9 cellular contexts compared by ENCODE assay signal in the genomic region with DNA sequence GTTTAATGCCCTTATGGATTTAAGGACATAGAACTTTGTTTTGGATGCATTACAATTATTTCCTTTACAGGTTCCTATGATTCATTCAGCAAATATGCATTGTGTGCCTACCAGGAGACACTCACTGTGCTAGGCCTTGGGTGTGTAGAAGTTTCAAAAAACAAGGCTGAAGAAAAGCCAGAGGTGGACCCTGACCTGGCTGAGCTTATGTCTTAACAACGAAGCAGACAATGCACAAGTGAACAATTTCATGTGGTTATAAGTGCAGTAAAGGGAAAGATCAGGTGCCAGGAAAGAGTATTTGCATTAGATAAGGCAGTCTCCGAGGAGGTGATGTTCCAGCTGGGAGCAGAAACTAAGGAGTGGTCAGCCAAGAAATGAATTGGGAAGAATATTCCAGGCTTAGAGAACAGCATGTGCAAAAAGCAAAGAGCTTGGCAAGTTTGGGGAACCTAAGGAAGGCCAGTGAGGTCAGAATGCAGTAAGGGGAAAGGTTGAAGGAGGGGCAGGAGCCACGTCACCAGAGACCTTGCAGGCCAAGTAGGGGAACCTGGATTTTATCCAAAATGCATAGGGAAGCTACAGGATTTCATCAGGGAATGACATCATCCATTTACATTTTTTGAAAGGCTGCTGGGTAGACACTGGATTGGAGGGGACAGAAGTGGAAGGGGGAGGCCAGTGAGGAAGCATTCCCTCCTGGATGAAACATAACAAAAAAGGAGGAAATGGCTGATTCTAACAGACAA.
DNase-seq lines count a peak whose midpoint lies in the region; ATAC-seq and TF ChIP-seq lines count a peak whose summit lies in the region.
"Had no signal": no experiment of that assay in that cellular context is flagged by ENCODE, and none has a peak within 500 bp of the region (broad histone marks: within the 10 kb centered on the region; RNA-seq: fewer than 3 reads in every experiment).

No MANE protein-coding gene starts in this region.

- peak overlapping the region; percentile 9 for H4K8ac ChIP-seq in mesenchymal stem cell (ENCODE audit: low read length)

- peaks cover 4% of the 10 kb centered on the region for H3K27me3 Mint-ChIP-seq in activated CD4-positive, alpha-beta T cell treated with anti-CD3 and anti-CD28 coated beads, Interleukin-2, amount 10 ng/mL, durations not matched to agents 7 days and 5 days

- no peak for ATAC-seq in GM21825 (IDR thresholded peaks at IDR 0.05; ENCODE audit: unreplicated experiment)

- H3K9me3 Mint-ChIP-seq in activated CD4-positive, alpha-beta T cell treated with anti-CD3 and anti-CD28 coated beads, Interleukin-2, amount 10 ng/mL, durations not matched to agents 7 days and 5 days = no peaks in the 10 kb centered on the region

- H3K9me3 ChIP-seq in mesenchymal stem cell (ENCODE audit: control insufficient read depth, low read length) = no peaks in the 10 kb centered on the region

- no peak overlapping the region for H3K4me2 ChIP-seq in mesenchymal stem cell (ENCODE audit: low read length, poor library complexity, severe bottlenecking)

- peak overlapping the region; percentile 29 to 59 for H2BK12ac ChIP-seq in mesenchymal stem cell (ENCODE audit: low read length in 2 of 2)

- no peak overlapping the region for H4K91ac ChIP-seq in mesenchymal stem cell (ENCODE audit: low read length)

- H3K36me3 ChIP-seq in mesenchymal stem cell (ENCODE audit: control insufficient read depth in 1 of 2, insufficient read depth in 2 of 2, low read depth in 1 of 2, low read length in 2 of 2) = no peaks in the 10 kb centered on the region

- H3K4me3 ChIP-seq in epithelial cell of esophagus (ENCODE audit: low read length) = no peak overlapping the region
- no peak overlapping the region for H3K4me3 ChIP-seq in mesenchymal stem cell (ENCODE audit: insufficient read depth in 1 of 2, low read depth in 1 of 2, low read length in 2 of 2)

- H3K36me3 Mint-ChIP-seq in activated CD4-positive, alpha-beta T cell treated with anti-CD3 and anti-CD28 coated beads, Interleukin-2, amount 10 ng/mL, durations not matched to agents 7 days and 5 days (ENCODE audit: low read depth) = no peaks in the 10 kb centered on the region

- no peak overlapping the region for H2BK5ac ChIP-seq in mesenchymal stem cell (ENCODE audit: low read depth, low read length, poor library complexity, severe bottlenecking)

- no peak overlapping the region for H2AFZ ChIP-seq in mesenchymal stem cell (ENCODE audit: low read depth, low read length)

- no peak overlapping the region for H3K14ac ChIP-seq in mesenchymal stem cell (ENCODE audit: low read length in 2 of 2)

- H3K79me1 ChIP-seq in mesenchymal stem cell (replicated peaks; ENCODE audit: low read length, poor library complexity, severe bottlenecking) = peaks cover 13% of the 10 kb centered on the region

- H3K18ac ChIP-seq in mesenchymal stem cell (ENCODE audit: low read depth in 1 of 2, low read length in 2 of 2) = peak overlapping the region; percentile 11 to 74

- no peak for TF ChIP-seq CTCF in epithelial cell of esophagus (IDR thresholded peaks at IDR 0.05; ENCODE audit: insufficient read depth, low read depth, low read length, missing control alignments)

- no peak overlapping the region for H3K27ac Mint-ChIP-seq in activated CD4-positive, alpha-beta T cell treated with anti-CD3 and anti-CD28 coated beads, Interleukin-2, amount 10 ng/mL, durations not matched to agents 7 days and 5 days

- H2BK120ac ChIP-seq in mesenchymal stem cell (ENCODE audit: low read depth, low read length) = no peak overlapping the region

- H3K4me1 Mint-ChIP-seq in activated CD4-positive, alpha-beta T cell treated with anti-CD3 and anti-CD28 coated beads, Interleukin-2, amount 10 ng/mL, durations not matched to agents 7 days and 5 days = no peaks in the 10 kb centered on the region

- in situ Hi-C loops in ACHN (cut with HindIII; ENCODE audit: low pct_ligation_motif_present, low pct_unique_long_range_greater_than_20kb, low sequenced_read_pairs) = no loop called here

- H3K4me3 Mint-ChIP-seq in activated CD4-positive, alpha-beta T cell treated with anti-CD3 and anti-CD28 coated beads, Interleukin-2, amount 10 ng/mL, durations not matched to agents 7 days and 5 days = no peak overlapping the region

- H3K23ac ChIP-seq in mesenchymal stem cell (ENCODE audit: low read length in 2 of 2) = no peak overlapping the region

- no peak overlapping the region for H3K27ac ChIP-seq in mesenchymal stem cell (ENCODE audit: low read length, poor library complexity, severe bottlenecking)

- H2BK15ac ChIP-seq in mesenchymal stem cell (ENCODE audit: low read depth, poor library complexity, severe bottlenecking) = no peak overlapping the region

- WGBS in mesenchymal stem cell = 61% methylated on average over 3 of the region's 3 CpGs

- POLR2A ChIA-PET in activated CD4-positive, alpha-beta T cell treated with anti-CD3 and anti-CD28 coated beads, Interleukin-2, amount 10 ng/mL, durations not matched to agents 7 days and 5 days (lab: Charles Lee) = no interaction called here

- H3K9ac ChIP-seq in mesenchymal stem cell (ENCODE audit: low read length) = no peak overlapping the region

- CTCF ChIA-PET in activated CD4-positive, alpha-beta T cell treated with anti-CD3 and anti-CD28 coated beads, Interleukin-2, amount 10 ng/mL, durations not matched to agents 7 days and 5 days (lab: Charles Lee) = no interaction called here

- peak overlapping the region in 1 of 2 experiments; percentile 78 for H3K4ac ChIP-seq in mesenchymal stem cell (ENCODE audit: low read depth in 1 of 2, low read length in 2 of 2)

- DNase-seq in ACHN (peak; percentile 35), NCI-H446 treated with DMSO at 0.1 percent for 48 hours (lab: John Stamatoyannopoulos, UW) (peak; percentile 20), epithelial cell of esophagus (ENCODE audit: low read depth) (peak; percentile 76), mesenchymal stem cell (peak; percentile 76), hypothalamus (lab: John Stamatoyannopoulos, UW) (no peak), NOMO-1 treated with DMSO at 0.1 percent for 48 hours (lab: John Stamatoyannopoulos, UW; ENCODE audit: unreplicated experiment) (no peak)
- no peak for DNase-seq in activated CD4-positive, alpha-beta T cell treated with anti-CD3 and anti-CD28 coated beads, Interleukin-2, amount 10 ng/mL, durations not matched to agents 7 days and 5 days
- DNase-seq: C1 segment of cervical spinal cord had no signal

- no peaks in the 10 kb centered on the region for H3K27me3 ChIP-seq in mesenchymal stem cell (ENCODE audit: control insufficient read depth in 1 of 2, insufficient read depth in 1 of 2, low read length in 2 of 2)

- H3K4me1 ChIP-seq in mesenchymal stem cell (ENCODE audit: control insufficient read depth, insufficient read depth, low read depth, low read length) = peaks cover 3% of the 10 kb centered on the region

- no peak overlapping the region for H2AK5ac ChIP-seq in mesenchymal stem cell (ENCODE audit: low read length, severe bottlenecking)

Comparison
In these comparisons a context has a peak if more than half of its experiments do, and no peak if none do; other contexts are left out.
1. DNase-seq: peak in ACHN (single experiment), NCI-H446 treated with DMSO at 0.1 percent for 48 hours (single experiment), epithelial cell of esophagus (single experiment) and mesenchymal stem cell (single experiment); none in hypothalamus (0 of 51), activated CD4-positive, alpha-beta T cell treated with anti-CD3 and anti-CD28 coated beads, Interleukin-2, amount 10 ng/mL, durations not matched to agents 7 days and 5 days (single experiment) and NOMO-1 treated with DMSO at 0.1 percent for 48 hours (single experiment).